Comparison of ENCODE assay signal across 8 cellular contexts in the genomic region with DNA sequence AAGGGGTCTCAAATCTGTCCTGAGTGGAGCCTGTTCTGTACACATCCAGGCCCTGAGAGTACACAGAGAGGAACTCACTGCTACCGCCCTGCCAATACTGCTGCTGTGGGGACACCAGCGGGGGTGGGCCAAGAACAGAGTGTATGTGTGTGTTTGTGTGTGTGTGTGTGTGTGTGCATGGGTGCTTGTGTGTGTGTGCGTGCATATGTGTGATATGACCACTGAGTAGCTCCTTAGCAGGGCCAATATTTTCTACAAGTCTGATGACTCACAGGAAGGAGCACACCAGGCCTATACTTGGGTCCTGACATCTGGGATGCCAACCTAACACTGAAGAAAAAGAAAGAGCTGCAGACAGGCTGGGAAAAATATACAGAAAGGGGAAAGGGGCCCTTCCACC. TPM values are rescaled to one million over a fixed set of nuclear protein-coding genes. Genes with fewer than 3 reads are reported as not detected.
A peak's percentile ranks its signal among the peaks of the same experiment; 100 is the strongest.
DNase-seq lines count a peak whose midpoint lies in the region; ATAC-seq and TF ChIP-seq lines count a peak whose summit lies in the region.

No MANE protein-coding gene starts in this region.

- H3K4me2 ChIP-seq in MM.1S (ENCODE audit: low read depth, low read length): no peak overlapping the region

- peak overlapping the region; percentile 47 to 61 for H3K4me3 ChIP-seq in ascending aorta
- H3K4me3 ChIP-seq in aorta (ENCODE audit: low read length in 2 of 2): no peak overlapping the region
- no peak overlapping the region for H3K4me3 ChIP-seq in MM.1S (ENCODE audit: low read length)

- ATAC-seq in Right ventricle myocardium superior (ENCODE audit: poor library complexity) (no peak), aorta (ENCODE audit: low FRiP score) (peak; percentile 16)

- H3K36me3 ChIP-seq in ascending aorta (no peaks in the 10 kb centered on the region), aorta (ENCODE audit: control insufficient read depth in 1 of 2, insufficient read depth in 2 of 2, low read length in 1 of 2) (no peaks in the 10 kb centered on the region), MM.1S (replicated peaks; ENCODE audit: insufficient read depth, low read length) (no peaks in the 10 kb centered on the region)

- no peaks in the 10 kb centered on the region for H4K20me1 ChIP-seq in MM.1S (ENCODE audit: insufficient read depth, low read length)

- peak; percentile 41 for DNase-seq in cardiac septum (ENCODE audit: low spot score)
- no peak for DNase-seq in Right ventricle myocardium superior
- DNase-seq in ascending aorta (ENCODE audit: low spot score in 2 of 2): no peak
- DNase-seq in aorta: peak in 1 of 2 donors; percentile 47
- no peak for DNase-seq in DMS79 treated with DMSO at 0.1 percent for 48 hours (lab: John Stamatoyannopoulos, UW)
- DNase-seq in NCI-H2107 (lab: John Stamatoyannopoulos, UW): no peak
- no peak for DNase-seq in MM.1S

- H3K79me2 ChIP-seq in MM.1S (ENCODE audit: low read length): no peaks in the 10 kb centered on the region

- peak overlapping the region; percentile 77 to 86 for H3K27ac ChIP-seq in ascending aorta
- H3K27ac ChIP-seq in layer of hippocampus (ENCODE audit: low read depth, low read length): peak overlapping the region; percentile 46
- peak overlapping the region in 1 of 2 donors; percentile 27 for H3K27ac ChIP-seq in aorta (ENCODE audit: low read depth in 1 of 2, low read length in 2 of 2)
- H3K27ac ChIP-seq in MM.1S (ENCODE audit: low read length): no peak overlapping the region

- 86 to 87% methylated on average over 3 of the region's 3 CpGs for WGBS in aorta, 2 donors

- H3F3A ChIP-seq in MM.1S (ENCODE audit: insufficient read depth, low read length): no peaks in the 10 kb centered on the region

- no peak overlapping the region for H3K9ac ChIP-seq in MM.1S (ENCODE audit: low read length)

- H3K9me2 ChIP-seq in MM.1S (replicated peaks; ENCODE audit: insufficient read depth, low read length): no peaks in the 10 kb centered on the region

- H3K27me3 ChIP-seq in ascending aorta: no peaks in the 10 kb centered on the region
- H3K27me3 ChIP-seq in layer of hippocampus (ENCODE audit: control insufficient read depth, insufficient read depth, low read length): no peaks in the 10 kb centered on the region
- H3K27me3 ChIP-seq in aorta (ENCODE audit: control insufficient read depth in 1 of 2, insufficient read depth in 2 of 2, low read length in 1 of 2): no peaks in the 10 kb centered on the region
- H3K27me3 ChIP-seq in MM.1S (replicated peaks; ENCODE audit: insufficient read depth, low read length): peaks cover 35% of the 10 kb centered on the region

- H3K4me1 ChIP-seq in ascending aorta (peaks cover 12 to 26% of the 10 kb centered on the region in 2 donors), aorta (ENCODE audit: control insufficient read depth in 1 of 2, insufficient read depth in 2 of 2, low read length in 2 of 2) (peaks cover 0 to 3% of the 10 kb centered on the region in 2 donors), MM.1S (ENCODE audit: low read length) (no peaks in the 10 kb centered on the region)

- no peak overlapping the region for H2AFZ ChIP-seq in MM.1S (ENCODE audit: low read length)

- intact Hi-C loops in cardiac septum (cut with DNase I): no loop called here
- intact Hi-C loops in Right ventricle myocardium superior (cut with DNase I): no loop called here
- intact Hi-C loops in ascending aorta (cut with DNase I): loop anchor here (2.0 kb wide), 2 partner anchors 26 to 32 kb away; partner anchors contain the start of genes LRP11 and RAET1G
- intact Hi-C loops in aorta (cut with DNase I): no loop called here

- no peaks in the 10 kb centered on the region for H3K9me3 ChIP-seq in ascending aorta
- H3K9me3 ChIP-seq in aorta (ENCODE audit: control insufficient read depth, low read length): no peaks in the 10 kb centered on the region
- no peaks in the 10 kb centered on the region for H3K9me3 ChIP-seq in MM.1S (replicated peaks; ENCODE audit: insufficient read depth, low read length)

- no peak for TF ChIP-seq CTCF in ascending aorta (IDR thresholded peaks at IDR 0.05)
- TF ChIP-seq CTCF in MM.1S (IDR thresholded peaks at IDR 0.05; ENCODE audit: low read length): no peak

RNA-seq across cellular contexts. Expression of gene RAET1E, which starts 1.4 kb away (rescaled TPM):
- total RNA-seq in cardiac septum (not detected), Right ventricle myocardium superior (0.48 TPM), ascending aorta (not detected), aorta (under 1 TPM; 0.18 to 0.65 TPM)
- polyA plus RNA-seq in aorta: 1 to 10 TPM in 1 of 2 donors, not detected in 1; 1.7 TPM

RNA-seq across cellular contexts. Expression of gene RAET1G, which starts 26.4 kb away (rescaled TPM):
- 0.35 TPM for total RNA-seq in cardiac septum
- total RNA-seq in Right ventricle myocardium superior: not detected
- total RNA-seq in ascending aorta: not detected
- under 1 TPM in 1 of 2 donors, not detected in 1; 0.99 TPM for total RNA-seq in aorta
- under 1 TPM in 1 of 2 donors, not detected in 1; 0.64 TPM for polyA plus RNA-seq in aorta

RNA-seq across cellular contexts. Expression of gene LRP11, which starts 32.3 kb away (rescaled TPM):
- 11.6 TPM for total RNA-seq in cardiac septum
- total RNA-seq in Right ventricle myocardium superior: 17.4 TPM
- 39.1 TPM for total RNA-seq in ascending aorta
- total RNA-seq in aorta: 10 to 100 TPM; 24.4 to 35.3 TPM
- 10 to 100 TPM in 1 of 2 donors, under 1 TPM in 1; 0.63 to 13.3 TPM for polyA plus RNA-seq in aorta

RNA-seq across cellular contexts. Expression of gene ULBP2, which starts 45.3 kb away (rescaled TPM):
- 1.1 TPM for total RNA-seq in cardiac septum
- 0.65 TPM for total RNA-seq in Right ventricle myocardium superior
- not detected for total RNA-seq in ascending aorta
- total RNA-seq in aorta: under 1 TPM; 0.66 to 0.68 TPM
- under 1 TPM in 1 of 2 donors, not detected in 1; 0.36 TPM for polyA plus RNA-seq in aorta

Comparison
In these comparisons a context has a peak if more than half of its experiments do, and no peak if none do; other contexts are left out.
1. H3K4me3 ChIP-seq: peak in ascending aorta (2 of 2); none in aorta (0 of 2) and MM.1S (single experiment).